In genomic region chr16:89561195-89562026, GRCh38 we compare ENCODE assay signal across 1 cellular context.
TF ChIP-seq lines count a peak whose summit lies in the region.

No MANE protein-coding gene starts in this region.

TF ChIP-seq in endothelial cell of umbilical vein, 7 proteins besides CTCF, POLR2A, EP300 and RAD21 (continued from another document):
- TF ChIP-seq FOS (IDR thresholded peaks at IDR 0.05; ENCODE audit: borderline replicate concordance, insufficient read depth, low read length): no peak
